Comparison of ENCODE assay signal across 34 cellular contexts in the genomic region with DNA sequence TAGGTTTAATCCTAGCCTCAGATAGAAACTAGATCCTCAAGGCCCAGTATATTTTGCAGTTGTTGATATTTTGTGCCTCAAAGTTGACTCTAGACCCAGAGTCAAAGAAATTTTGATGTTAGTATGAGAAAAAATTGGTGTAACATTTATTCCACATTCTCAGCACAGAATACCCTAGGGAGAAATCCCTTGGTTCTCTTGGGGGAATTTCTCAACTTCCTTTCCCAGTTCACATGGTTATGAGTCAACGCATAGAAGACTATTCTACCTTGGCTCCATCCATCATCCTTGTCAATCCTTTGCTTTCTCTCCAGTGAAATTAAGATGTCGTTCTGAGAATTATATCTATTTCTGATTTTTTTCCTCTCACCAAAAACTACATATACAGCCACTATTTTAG.
DNase-seq lines count a peak whose midpoint lies in the region; ATAC-seq and TF ChIP-seq lines count a peak whose summit lies in the region.
"Had no signal": no experiment of that assay in that cellular context is flagged by ENCODE, and none has a peak within 500 bp of the region (broad histone marks: within the 10 kb centered on the region; RNA-seq: fewer than 3 reads in every experiment).

No MANE protein-coding gene starts in this region.

- no peaks in the 10 kb centered on the region for H3K79me2 ChIP-seq in mammary epithelial cell (ENCODE audit: insufficient read depth, low read length)

- no peak overlapping the region for H3K4me2 ChIP-seq in mammary epithelial cell (ENCODE audit: insufficient read depth, low read depth, low read length)
- H3K4me2 ChIP-seq: smooth muscle cell had no signal

- H3K9me3 ChIP-seq in breast epithelium (peaks cover 0 to 7% of the 10 kb centered on the region in 2 donors), mammary epithelial cell (replicated peaks; ENCODE audit: insufficient read depth, low read length) (no peaks in the 10 kb centered on the region)
- H3K9me3 ChIP-seq: pancreas, Peyer's patch, suprapubic skin, upper lobe of left lung had no signal

- TF ChIP-seq POLR2A in breast epithelium (IDR thresholded peaks at IDR 0.05): no peak

- H3K4me1 ChIP-seq in breast epithelium (no peaks in the 10 kb centered on the region), mammary epithelial cell (ENCODE audit: insufficient read depth, low read length) (no peaks in the 10 kb centered on the region)
- H3K4me1 ChIP-seq: pancreas, Peyer's patch, upper lobe of left lung had no signal

- no peak overlapping the region for H3K9ac ChIP-seq in mammary epithelial cell (ENCODE audit: insufficient read depth, low read length)

- POLR2A ChIA-PET in MCF 10A (lab: Yijun Ruan, JAX): no interaction called here

- CTCF ChIA-PET in MCF 10A (lab: Yijun Ruan, JAX) (no interaction called here), mammary epithelial cell (lab: Charles Lee; ENCODE audit: low non-redundant PET) (no interaction called here)

- H3K27me3 ChIP-seq in breast epithelium (no peaks in the 10 kb centered on the region), mammary epithelial cell (ENCODE audit: insufficient read depth, low read length) (no peaks in the 10 kb centered on the region)
- H3K27me3 ChIP-seq: cardiac muscle cell, pancreas, Peyer's patch, suprapubic skin, upper lobe of left lung had no signal

- peaks cover 22% of the 10 kb centered on the region for H3K4me1 Mint-ChIP-seq in MCF 10A (ENCODE audit: insufficient read depth, unreplicated experiment)
- H3K4me1 Mint-ChIP-seq: activated T-helper 17 cell treated with anti-CD3 and anti-CD28 coated beads, Interleukin-2, amount 50 U/mL, for 72 hours; H9; immature natural killer cell; neural crest cell had no signal

- DNase-seq in MCF 10A (ENCODE audit: unreplicated experiment): peak; percentile 73
- DNase-seq in breast epithelium (ENCODE audit: low spot score in 2 of 2): no peak
- peak; percentile 28 for DNase-seq in mammary epithelial cell
- DNase-seq in fibroblast of the aortic adventitia (ENCODE audit: low read depth): peak; percentile 60
- DNase-seq in NCI-H748 (lab: John Stamatoyannopoulos, UW; ENCODE audit: unreplicated experiment): no peak
- no peak for DNase-seq in NCI-H446 treated with DMSO at 0.1 percent for 48 hours (lab: John Stamatoyannopoulos, UW)
- DNase-seq: activated CD8-positive, alpha-beta T cell treated with anti-CD3 and anti-CD28 coated beads for 36 hours; activated naive CD4-positive, alpha-beta T cell treated with anti-CD3 and anti-CD28 coated beads, Interleukin-2, amount 50 U/mL, for 16 hours; DND-41; effector memory CD4-positive, alpha-beta T cell; erythroblast; H9; immature natural killer cell; Karpas-422; MV-4-11; NCI-H1436; NCI-H2081; NCI-H2227 treated with DMSO at 0.1 percent for 48 hours; NCI-H774; pancreas; Peyer's patch; stimulated activated naive CD4-positive, alpha-beta T cell treated with Interleukin-2 at 50 U/mL for 16 hours; SW 1271; T-helper 9 cell; upper lobe of left lung had no signal

- H3K27me3 Mint-ChIP-seq in MCF 10A (ENCODE audit: insufficient read depth, unreplicated experiment): no peaks in the 10 kb centered on the region
- H3K27me3 Mint-ChIP-seq: activated CD8-positive, alpha-beta T cell treated with anti-CD3 and anti-CD28 coated beads for 36 hours; activated T-helper 17 cell treated with anti-CD3 and anti-CD28 coated beads, Interleukin-2, amount 50 U/mL, for 72 hours had no signal

- no peaks in the 10 kb centered on the region for H3K36me3 ChIP-seq in breast epithelium
- H3K36me3 ChIP-seq in mammary epithelial cell (ENCODE audit: insufficient read depth, low read length): no peaks in the 10 kb centered on the region
- H3K36me3 ChIP-seq: cardiac muscle cell, pancreas, Peyer's patch, suprapubic skin, upper lobe of left lung had no signal

- intact Hi-C loops in MCF 10A (cut with micrococcal nuclease) (no loop called here), breast epithelium (cut with DNase I; ENCODE audit: low total_unique reads) (no loop called here), mammary epithelial cell (cut with micrococcal nuclease) (no loop called here)

- H3K4me3 ChIP-seq in breast epithelium: no peak overlapping the region
- H3K4me3 ChIP-seq in mammary epithelial cell (replicated peaks in 1 of 3; ENCODE audit: insufficient read depth in 1 of 3, low read depth in 2 of 3, low read length in 3 of 3): no peak overlapping the region
- no peak overlapping the region for H3K4me3 ChIP-seq in fibroblast of the aortic adventitia (ENCODE audit: low read depth, low read length)
- H3K4me3 ChIP-seq: cardiac muscle cell, coronary artery, pancreas, Peyer's patch, smooth muscle cell, suprapubic skin, upper lobe of left lung had no signal

- BruUV-seq in MCF 10A (replicated peaks; lab: Mats Ljungman, UMichigan) (no TSS peak), mammary epithelial cell (replicated peaks; lab: Mats Ljungman, UMichigan) (no TSS peak)

- H3K4me3 Mint-ChIP-seq in MCF 10A (ENCODE audit: unreplicated experiment): no peak overlapping the region
- H3K4me3 Mint-ChIP-seq: activated CD8-positive, alpha-beta T cell treated with anti-CD3 and anti-CD28 coated beads for 36 hours; activated T-helper 17 cell treated with anti-CD3 and anti-CD28 coated beads, Interleukin-2, amount 50 U/mL, for 72 hours; H9; immature natural killer cell; neural crest cell had no signal

- no peak overlapping the region for H2AFZ ChIP-seq in mammary epithelial cell (ENCODE audit: low read depth, low read length)

- H3K36me3 Mint-ChIP-seq in MCF 10A (ENCODE audit: insufficient read depth, unreplicated experiment): no peaks in the 10 kb centered on the region
- H3K36me3 Mint-ChIP-seq: immature natural killer cell had no signal

- H3K9me3 Mint-ChIP-seq in MCF 10A (ENCODE audit: unreplicated experiment): peaks cover 8% of the 10 kb centered on the region

- H3K27ac Mint-ChIP-seq in MCF 10A (ENCODE audit: low read depth, unreplicated experiment): peak overlapping the region; percentile 49
- H3K27ac Mint-ChIP-seq: activated CD8-positive, alpha-beta T cell treated with anti-CD3 and anti-CD28 coated beads for 36 hours; activated T-helper 17 cell treated with anti-CD3 and anti-CD28 coated beads, Interleukin-2, amount 50 U/mL, for 72 hours; H9; immature natural killer cell had no signal

- WGBS in mammary epithelial cell (ENCODE audit: low coverage, missing lambda C conversion rate): 88% methylated on average over 2 of the region's 2 CpGs

- no peak for ATAC-seq in HG02852 (IDR thresholded peaks at IDR 0.05; ENCODE audit: unreplicated experiment)
- no peak for ATAC-seq in HG03442 (IDR thresholded peaks at IDR 0.05; ENCODE audit: unreplicated experiment)
- ATAC-seq: activated CD8-positive, alpha-beta T cell treated with anti-CD3 and anti-CD28 coated beads for 36 hours; activated T-helper 17 cell treated with anti-CD3 and anti-CD28 coated beads, Interleukin-2, amount 50 U/mL, for 72 hours; pancreas had no signal

- no peaks in the 10 kb centered on the region for H4K20me1 ChIP-seq in mammary epithelial cell (ENCODE audit: insufficient read depth, low read length)

- no peak overlapping the region for H3K27ac ChIP-seq in breast epithelium
- no peak overlapping the region for H3K27ac ChIP-seq in mammary epithelial cell (ENCODE audit: insufficient read depth, low read depth, low read length)
- H3K27ac ChIP-seq: 22Rv1, cardiac muscle cell, coronary artery, pancreas, Peyer's patch, suprapubic skin, upper lobe of left lung had no signal

- no peak for TF ChIP-seq CTCF in MCF 10A (IDR thresholded peaks at IDR 0.05; ENCODE audit: unreplicated experiment)
- no peak for TF ChIP-seq CTCF in breast epithelium (IDR thresholded peaks at IDR 0.05)
- no peak for TF ChIP-seq CTCF in mammary epithelial cell (conservative IDR thresholded peaks at IDR 0.05 in 1 of 2, IDR thresholded peaks at IDR 0.05 in 1 of 2; ENCODE audit: extremely low read depth in 1 of 2, insufficient read depth in 1 of 2, low read depth in 1 of 2, low read length in 2 of 2)
- TF ChIP-seq CTCF in fibroblast of the aortic adventitia (IDR thresholded peaks at IDR 0.05; ENCODE audit: insufficient read depth, low read length): no peak

- dilution Hi-C loops in mammary epithelial cell (cut with HindIII; ENCODE audit: low sequenced_read_pairs): no loop called here

- in situ Hi-C loops in mammary epithelial cell (cut with MboI; ENCODE audit: low sequenced_read_pairs in 2 of 2): no loop called here

Comparison
In these comparisons a context has a peak if more than half of its experiments do, and no peak if none do; other contexts are left out.
1. DNase-seq: peak in MCF 10A (single experiment), mammary epithelial cell (single experiment) and fibroblast of the aortic adventitia (single experiment); none in breast epithelium (0 of 2), NCI-H748 (single experiment) and NCI-H446 treated with DMSO at 0.1 percent for 48 hours (single experiment).